Comparison of ENCODE assay signal across 2 cellular contexts in genomic region chr13:32987462-32987861, GRCh38.
TF ChIP-seq lines count a peak whose summit lies in the region.

No MANE protein-coding gene starts in this region.

TF ChIP-seq in HepG2, 621 proteins besides CTCF, POLR2A, EP300 and RAD21:
- no peak for TF ChIP-seq MAFG (CRISPR knock-in tag; IDR thresholded peaks at IDR 0.05)
- 0 out of 4 replicates have a peak, but pooled peaks of 1 of the 2 experiments have one; percentile 9 for TF ChIP-seq MAFK (conservative IDR thresholded peaks at IDR 0.05 in 1 of 2, IDR thresholded peaks at IDR 0.05 in 1 of 2; ENCODE audit: low read length in 2 of 2)
- no peak for TF ChIP-seq ZNF660 (CRISPR knock-in tag; IDR thresholded peaks at IDR 0.05; ENCODE audit: borderline replicate concordance, low read depth)
- no peak for TF ChIP-seq IKZF4 (CRISPR knock-in tag; IDR thresholded peaks at IDR 0.05; ENCODE audit: borderline replicate concordance, low read depth, not compliant biosample characterization)
- peak; percentile 72; the same call in 1 of the 2 replicates for TF ChIP-seq ZNF331 (CRISPR knock-in tag; IDR thresholded peaks at IDR 0.05)

TF ChIP-seq in GM23338, 12 proteins besides CTCF, POLR2A, EP300 and RAD21:
- peak; percentile 77 for TF ChIP-seq ZNF331 (CRISPR knock-in tag; IDR thresholded peaks at IDR 0.05; ENCODE audit: low read depth)
- no peak for TF ChIP-seq JUNB (IDR thresholded peaks at IDR 0.05; ENCODE audit: unreplicated experiment)
